In genomic region chr20:45011108-45011526, GRCh38 we compare ENCODE assay signal across 8 cellular contexts. TPM values are rescaled to one million over a fixed set of nuclear protein-coding genes. Genes with fewer than 3 reads are reported as not detected.
DNase-seq lines count a peak whose midpoint lies in the region; ATAC-seq and TF ChIP-seq lines count a peak whose summit lies in the region.

No MANE protein-coding gene starts in this region.

- H3K4me3 Mint-ChIP-seq in Calu3 (ENCODE audit: low read depth, unreplicated experiment) (no peak overlapping the region), glutamatergic neuron (ENCODE audit: unreplicated experiment) (no peak overlapping the region)
- no peak overlapping the region for H3K4me3 Mint-ChIP-seq in activated naive CD8-positive, alpha-beta T cell treated with anti-CD3 and anti-CD28 coated beads, Interleukin-2, amount 10 ng/mL, durations not matched to agents 7 days and 5 days

- intact Hi-C loops in Calu3 (cut with micrococcal nuclease; ENCODE audit: unreplicated experiment) = loop anchor here (1.0 to 2.0 kb wide), 5 partner anchors 34 to 300 kb away; no protein-coding TSS in a partner anchor
- intact Hi-C loops in Panc1 (cut with micrococcal nuclease; ENCODE audit: unreplicated experiment) = loop anchor here (10.0 kb wide), 1 partner anchor 84 kb away; no protein-coding TSS in a partner anchor

- peaks cover 2% of the 10 kb centered on the region; the same call in 1 of the 2 replicates for H3K36me3 ChIP-seq in Panc1 (ENCODE audit: control insufficient read depth, insufficient read depth, low read length)

- H3K27ac Mint-ChIP-seq in Calu3 (ENCODE audit: unreplicated experiment) = peak overlapping the region; percentile 11
- H3K27ac Mint-ChIP-seq in activated naive CD8-positive, alpha-beta T cell treated with anti-CD3 and anti-CD28 coated beads, Interleukin-2, amount 10 ng/mL, durations not matched to agents 7 days and 5 days = peak overlapping the region; percentile 3
- H3K27ac Mint-ChIP-seq in glutamatergic neuron (ENCODE audit: unreplicated experiment) = no peak overlapping the region

- DNase-seq in Calu3 (peak; percentile 75), HuH-7.5 (ENCODE audit: low spot score) (peak; percentile 16), Panc1 (ENCODE audit: low read depth, low spot score) (peak; percentile 38), glutamatergic neuron (peak; percentile 50), pulmonary artery endothelial cell (ENCODE audit: low read depth, low spot score) (peak; percentile 7)
- no peak for DNase-seq in activated naive CD8-positive, alpha-beta T cell treated with anti-CD3 and anti-CD28 coated beads, Interleukin-2, amount 10 ng/mL, durations not matched to agents 7 days and 5 days

- CTCF ChIA-PET in Calu3 (lab: Charles Lee) = interaction anchor here (0.5 to 3.7 kb wide), 13 partner anchors 10 to 1285 kb away, joined by 3 to 44 read pairs (median 6); no protein-coding TSS in a partner anchor
- CTCF ChIA-PET in Panc1 (lab: Charles Lee) = interaction anchor here (0.7 to 3.3 kb wide), 9 partner anchors 11 to 977 kb away, joined by 3 to 19 read pairs (median 4); no protein-coding TSS in a partner anchor

- H3K4me3 ChIP-seq in Panc1 (ENCODE audit: low read depth in 2 of 2, low read length in 2 of 2) = no peak overlapping the region

- H3K9me3 ChIP-seq in Panc1 (ENCODE audit: control insufficient read depth, insufficient read depth, low read depth, low read length) = no peaks in the 10 kb centered on the region

- peak; percentile 92 for ATAC-seq in Panc1
- peak; percentile 75 for ATAC-seq in activated naive CD8-positive, alpha-beta T cell treated with anti-CD3 and anti-CD28 coated beads, Interleukin-2, amount 10 ng/mL, durations not matched to agents 7 days and 5 days (ENCODE audit: low read depth)
- no peak for ATAC-seq in GM21619 (IDR thresholded peaks at IDR 0.05; ENCODE audit: unreplicated experiment)
- ATAC-seq in GM19467 (IDR thresholded peaks at IDR 0.05; ENCODE audit: unreplicated experiment) = no peak

- POLR2A ChIA-PET in Panc1 (lab: Charles Lee) = no interaction called here
- POLR2A ChIA-PET in activated naive CD8-positive, alpha-beta T cell treated with anti-CD3 and anti-CD28 coated beads, Interleukin-2, amount 10 ng/mL, durations not matched to agents 7 days and 5 days (lab: Charles Lee) = no interaction called here

- no TSS peak for BruUV-seq in Calu3 (replicated peaks; lab: Mats Ljungman, UMichigan)
- BruUV-seq in Panc1 (replicated peaks; lab: Mats Ljungman, UMichigan) = no TSS peak

- no peak overlapping the region for H3K27ac ChIP-seq in Panc1 (ENCODE audit: low read length)

- in situ Hi-C loops in Panc1 (cut with HindIII; ENCODE audit: low pct_unique_long_range_greater_than_20kb, low sequenced_read_pairs) = no loop called here

- H3K4me1 Mint-ChIP-seq in Calu3 (ENCODE audit: low read depth, unreplicated experiment) (peaks cover 42% of the 10 kb centered on the region), glutamatergic neuron (ENCODE audit: low read depth, unreplicated experiment) (peaks cover 7% of the 10 kb centered on the region)
- H3K4me1 Mint-ChIP-seq in activated naive CD8-positive, alpha-beta T cell treated with anti-CD3 and anti-CD28 coated beads, Interleukin-2, amount 10 ng/mL, durations not matched to agents 7 days and 5 days = peaks cover 14% of the 10 kb centered on the region

- 0 out of 2 replicates have a peak, but pooled peaks cover 3% of the 10 kb centered on the region for H3K4me1 ChIP-seq in Panc1 (ENCODE audit: control insufficient read depth, insufficient read depth, low read length)

- H3K27me3 ChIP-seq in Panc1 (ENCODE audit: control insufficient read depth, insufficient read depth, low read length) = no peaks in the 10 kb centered on the region

- H3K36me3 Mint-ChIP-seq in Calu3 (ENCODE audit: insufficient read depth, unreplicated experiment) (peaks cover 6% of the 10 kb centered on the region), glutamatergic neuron (ENCODE audit: unreplicated experiment) (no peaks in the 10 kb centered on the region)
- peaks cover 36% of the 10 kb centered on the region for H3K36me3 Mint-ChIP-seq in activated naive CD8-positive, alpha-beta T cell treated with anti-CD3 and anti-CD28 coated beads, Interleukin-2, amount 10 ng/mL, durations not matched to agents 7 days and 5 days

- no peaks in the 10 kb centered on the region for H3K27me3 Mint-ChIP-seq in Calu3 (ENCODE audit: unreplicated experiment)
- H3K27me3 Mint-ChIP-seq in activated naive CD8-positive, alpha-beta T cell treated with anti-CD3 and anti-CD28 coated beads, Interleukin-2, amount 10 ng/mL, durations not matched to agents 7 days and 5 days = no peaks in the 10 kb centered on the region
- no peaks in the 10 kb centered on the region for H3K27me3 Mint-ChIP-seq in glutamatergic neuron (ENCODE audit: unreplicated experiment)

- TF ChIP-seq CTCF in Calu3 (IDR thresholded peaks at IDR 0.05; ENCODE audit: unreplicated experiment) (peak; percentile 74), Panc1 (IDR thresholded peaks at IDR 0.05) (peak; percentile 79; the same call in 1 of the 2 replicates), glutamatergic neuron (IDR thresholded peaks at IDR 0.05; ENCODE audit: partially characterized antibody, unreplicated experiment) (peak; percentile 65)

- no peaks in the 10 kb centered on the region for H3K9me3 Mint-ChIP-seq in Calu3 (ENCODE audit: low read depth, unreplicated experiment)
- H3K9me3 Mint-ChIP-seq in activated naive CD8-positive, alpha-beta T cell treated with anti-CD3 and anti-CD28 coated beads, Interleukin-2, amount 10 ng/mL, durations not matched to agents 7 days and 5 days = no peaks in the 10 kb centered on the region
- peaks cover 1% of the 10 kb centered on the region for H3K9me3 Mint-ChIP-seq in glutamatergic neuron (ENCODE audit: unreplicated experiment)

RNA-seq across cellular contexts. Expression of gene STK4, which starts 44.8 kb away (rescaled TPM):
- total RNA-seq in Calu3 (2022) = 53.1 and 58.3 TPM in 2 replicates
- 50.2 TPM for total RNA-seq in Panc1 (2021; ENCODE audit: unreplicated experiment)
- polyA plus RNA-seq in Panc1 (2012; ENCODE audit: insufficient read length) = 15.0 TPM
- 100 to 1,000 TPM; 205 to 229 TPM for total RNA-seq in activated naive CD8-positive, alpha-beta T cell treated with anti-CD3 and anti-CD28 coated beads, Interleukin-2, amount 10 ng/mL, durations not matched to agents 7 days and 5 days
- total RNA-seq in glutamatergic neuron (ENCODE audit: unreplicated experiment) = 32.6 TPM
- total RNA-seq in pulmonary artery endothelial cell = 23.4 and 30.1 TPM in 2 replicates

RNA-seq across cellular contexts. Expression of gene TOMM34, which starts 50.9 kb away (rescaled TPM):
- total RNA-seq in Calu3 (2022) (61.1 TPM in 2 replicates), Panc1 (2021; ENCODE audit: unreplicated experiment) (30.6 TPM), glutamatergic neuron (ENCODE audit: unreplicated experiment) (10.8 TPM), pulmonary artery endothelial cell (38.0 and 39.2 TPM in 2 replicates)
- polyA plus RNA-seq in Panc1 (2012; ENCODE audit: insufficient read length) = 26.7 TPM
- 10 to 100 TPM; 14.4 to 15.4 TPM for total RNA-seq in activated naive CD8-positive, alpha-beta T cell treated with anti-CD3 and anti-CD28 coated beads, Interleukin-2, amount 10 ng/mL, durations not matched to agents 7 days and 5 days

Comparison
In these comparisons a context has a peak if more than half of its experiments do, and no peak if none do; other contexts are left out.
1. ATAC-seq: peak in Panc1 (single experiment) and activated naive CD8-positive, alpha-beta T cell treated with anti-CD3 and anti-CD28 coated beads, Interleukin-2, amount 10 ng/mL, durations not matched to agents 7 days and 5 days (single experiment); none in GM21619 (single experiment) and GM19467 (single experiment).
2. Peak in every context shown above with its lines, with median percentiles within 50 percentile points of each other: CTCF ChIP-seq.